Comparison of ENCODE assay signal across 1 cellular context in genomic region chr16:82782715-82783251, GRCh38.
TF ChIP-seq lines count a peak whose summit lies in the region.

No MANE protein-coding gene starts in this region.

TF ChIP-seq in GM23338, 12 proteins besides CTCF, POLR2A, EP300 and RAD21 (continued from another document):
- TF ChIP-seq ZNF462 (CRISPR knock-in tag; IDR thresholded peaks at IDR 0.05) = no peak
- no peak for TF ChIP-seq EZH2 (IDR thresholded peaks at IDR 0.05; ENCODE audit: low read depth, unreplicated experiment)
